Comparison of ENCODE assay signal across 24 cellular contexts in the genomic region with DNA sequence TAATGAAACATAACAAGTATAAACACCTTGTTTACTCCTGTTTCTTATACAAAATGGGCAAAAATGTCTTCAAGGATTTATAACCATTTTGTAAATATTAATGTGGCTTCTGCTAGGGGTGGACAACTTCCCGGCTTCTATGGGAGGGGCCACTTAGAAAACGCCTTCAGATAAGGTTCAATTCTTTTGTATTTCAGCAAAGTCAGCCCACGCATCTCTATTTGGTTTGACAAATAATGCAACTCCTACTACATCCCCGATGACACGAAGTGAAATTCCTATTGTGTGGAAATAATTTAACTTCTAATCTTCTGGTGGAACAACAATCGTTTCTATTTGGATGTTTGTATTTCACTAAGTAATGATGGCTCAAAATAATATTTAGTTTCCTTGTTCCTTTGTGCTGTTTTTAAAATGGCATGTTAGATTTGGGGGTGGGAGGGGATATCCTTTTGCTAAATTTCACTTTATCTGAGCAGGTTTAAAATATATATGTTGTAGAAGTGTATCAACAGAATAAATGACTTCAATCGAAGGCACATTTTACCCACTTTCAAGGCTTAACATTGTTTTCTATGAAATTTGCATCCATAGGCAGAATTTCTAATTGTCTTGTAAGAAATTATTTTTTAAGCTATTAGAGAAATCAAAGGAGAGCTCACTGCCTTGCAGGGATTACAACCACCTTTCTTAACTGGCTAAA. TPM values are rescaled to one million over a fixed set of nuclear protein-coding genes. Genes with fewer than 3 reads are reported as not detected.
A peak's percentile ranks its signal among the peaks of the same experiment; 100 is the strongest.
DNase-seq lines count a peak whose midpoint lies in the region; TF ChIP-seq lines count a peak whose summit lies in the region.
"Had no signal": no experiment of that assay in that cellular context is flagged by ENCODE, and none has a peak within 500 bp of the region (broad histone marks: within the 10 kb centered on the region; RNA-seq: fewer than 3 reads in every experiment).

No MANE protein-coding gene starts in this region.

- no peaks in the 10 kb centered on the region for H3F3A ChIP-seq in SU-DHL-6 (ENCODE audit: insufficient read depth)

- CTCF ChIA-PET in Caco-2 (lab: Charles Lee), result interaction anchor here (0.5 to 0.6 kb wide), 2 partner anchors 272 to 281 kb away, joined by 3 to 4 read pairs; no protein-coding TSS in a partner anchor

- H3K79me2 ChIP-seq in SU-DHL-6 (ENCODE audit: insufficient read depth, low read length), result no peaks in the 10 kb centered on the region
- H3K79me2 ChIP-seq: parathyroid adenoma had no signal

- H3K9me3 ChIP-seq in Caco-2 (no peaks in the 10 kb centered on the region), SU-DHL-6 (ENCODE audit: insufficient read depth, low read length) (no peaks in the 10 kb centered on the region)

- no peak for TF ChIP-seq CTCF in Caco-2 (IDR thresholded peaks at IDR 0.05; ENCODE audit: insufficient read depth in 1 of 2, low read depth in 1 of 2, low read length in 1 of 2, severe bottlenecking in 1 of 2, unreplicated experiment in 1 of 2)
- no peak for TF ChIP-seq CTCF in SU-DHL-6 (IDR thresholded peaks at IDR 0.05; ENCODE audit: insufficient read depth, low read length, poor library complexity, severe bottlenecking)
- TF ChIP-seq CTCF in glutamatergic neuron (IDR thresholded peaks at IDR 0.05; ENCODE audit: partially characterized antibody, unreplicated experiment), result no peak
- TF ChIP-seq CTCF in brain microvascular endothelial cell (IDR thresholded peaks at IDR 0.05; ENCODE audit: low read depth, low read length, missing control alignments), result no peak

- H3K36me3 Mint-ChIP-seq in Caco-2 (ENCODE audit: insufficient read depth, unreplicated experiment), result no peaks in the 10 kb centered on the region
- peaks cover 12% of the 10 kb centered on the region for H3K36me3 Mint-ChIP-seq in glutamatergic neuron (ENCODE audit: unreplicated experiment)
- H3K36me3 Mint-ChIP-seq: naive B cell, T-cell had no signal

- in situ Hi-C loops in brain microvascular endothelial cell (cut with HindIII; ENCODE audit: low pct_ligation_motif_present, low sequenced_read_pairs), result no loop called here

- H3K27me3 ChIP-seq in Caco-2 (replicated peaks; ENCODE audit: control insufficient read depth, insufficient read depth, low read length), result peaks cover 3% of the 10 kb centered on the region; the same call in 1 of the 2 replicates
- H3K27me3 ChIP-seq in SU-DHL-6 (ENCODE audit: low read length), result no peaks in the 10 kb centered on the region
- H3K27me3 ChIP-seq in brain microvascular endothelial cell (replicated peaks), result peaks cover 87% of the 10 kb centered on the region

- H3K27me3 Mint-ChIP-seq in Caco-2 (ENCODE audit: insufficient read depth, unreplicated experiment) (peaks cover 9% of the 10 kb centered on the region), glutamatergic neuron (ENCODE audit: unreplicated experiment) (peaks cover 40% of the 10 kb centered on the region)

- no peaks in the 10 kb centered on the region for H3K4me1 Mint-ChIP-seq in Caco-2 (ENCODE audit: low read depth, unreplicated experiment)
- peaks cover 17% of the 10 kb centered on the region for H3K4me1 Mint-ChIP-seq in glutamatergic neuron (ENCODE audit: low read depth, unreplicated experiment)

- H3K27ac Mint-ChIP-seq in Caco-2 (ENCODE audit: unreplicated experiment) (no peak overlapping the region), glutamatergic neuron (ENCODE audit: unreplicated experiment) (no peak overlapping the region)
- H3K27ac Mint-ChIP-seq: HFFc6, T-cell had no signal

- H3K4me3 Mint-ChIP-seq in Caco-2 (ENCODE audit: unreplicated experiment) (peak overlapping the region; percentile 37), glutamatergic neuron (ENCODE audit: unreplicated experiment) (peak overlapping the region; percentile 83)
- H3K4me3 Mint-ChIP-seq: HFFc6, naive B cell had no signal

- H3K9me3 Mint-ChIP-seq in Caco-2 (ENCODE audit: unreplicated experiment) (no peaks in the 10 kb centered on the region), glutamatergic neuron (ENCODE audit: unreplicated experiment) (peaks cover 7% of the 10 kb centered on the region)
- H3K9me3 Mint-ChIP-seq: T-cell had no signal

- H3K36me3 ChIP-seq in Caco-2 (ENCODE audit: control insufficient read depth, insufficient read depth, low read length), result no peaks in the 10 kb centered on the region
- no peaks in the 10 kb centered on the region for H3K36me3 ChIP-seq in SU-DHL-6 (ENCODE audit: low read length)
- H3K36me3 ChIP-seq in brain microvascular endothelial cell (replicated peaks), result no peaks in the 10 kb centered on the region

- BruUV-seq in Caco-2 (replicated peaks; lab: Mats Ljungman, UMichigan), result no TSS peak

- no peak overlapping the region for H3K4me2 ChIP-seq in SU-DHL-6 (ENCODE audit: low read depth, low read length, poor library complexity, severe bottlenecking)

- H2AFZ ChIP-seq in SU-DHL-6 (ENCODE audit: low read depth, low read length, severe bottlenecking), result peak overlapping the region; percentile 26
- H2AFZ ChIP-seq: parathyroid adenoma had no signal

- DNase-seq in Caco-2, result no peak
- DNase-seq in glutamatergic neuron, result no peak
- peak; percentile 40 for DNase-seq in pons (ENCODE audit: low spot score)
- DNase-seq in Ammon's horn (ENCODE audit: low spot score), result no peak
- DNase-seq in COLO668 (lab: John Stamatoyannopoulos, UW; ENCODE audit: unreplicated experiment), result no peak
- DNase-seq in brain microvascular endothelial cell, result no peak
- DNase-seq in DMS153 treated with DMSO at 0.1 percent for 48 hours (lab: John Stamatoyannopoulos, UW; ENCODE audit: unreplicated experiment), result no peak
- DNase-seq: activated CD4-positive, alpha-beta T cell treated with anti-CD3 and anti-CD28 coated beads for 4 hours; activated naive CD4-positive, alpha-beta T cell treated with anti-CD3 and anti-CD28 coated beads, Interleukin-2, amount 50 U/mL, for 16 hours; cerebellar nuclear complex; effector CD8-positive, alpha-beta T cell; GF-D8; HFFc6; naive B cell; NCI-H1048; NCI-H1930; NCI-H345; stimulated activated CD4-positive, alpha-beta T cell treated with anti-CD3 and anti-CD28 coated beads, Interleukin-15, amount 100 ng/mL, for 24 hours; T-cell had no signal

- no peaks in the 10 kb centered on the region for H3K9me2 ChIP-seq in SU-DHL-6 (replicated peaks; ENCODE audit: insufficient read depth, low read length)

- POLR2A ChIA-PET in Caco-2 (lab: Charles Lee), result no interaction called here

- H3K9ac ChIP-seq in SU-DHL-6 (ENCODE audit: low read length), result no peak overlapping the region
- H3K9ac ChIP-seq: parathyroid adenoma had no signal

- no peaks in the 10 kb centered on the region for H4K20me1 ChIP-seq in SU-DHL-6 (ENCODE audit: low read depth, low read length)

- intact Hi-C loops in Caco-2 (cut with micrococcal nuclease; ENCODE audit: unreplicated experiment), result no loop called here

- H3K4me1 ChIP-seq in Caco-2, result peaks cover 7% of the 10 kb centered on the region; the same call in 1 of the 2 replicates
- H3K4me1 ChIP-seq: parathyroid adenoma had no signal

- H3K4me3 ChIP-seq in Caco-2 (ENCODE audit: low read depth, low read length), result no peak overlapping the region
- H3K4me3 ChIP-seq in SU-DHL-6 (ENCODE audit: insufficient read depth, low read length, poor library complexity, severe bottlenecking), result no peak overlapping the region
- no peak overlapping the region for H3K4me3 ChIP-seq in brain microvascular endothelial cell (ENCODE audit: low read depth, low read length)

- H3K27ac ChIP-seq in SU-DHL-6 (ENCODE audit: low read depth, low read length), result no peak overlapping the region
- no peak overlapping the region for H3K27ac ChIP-seq in brain microvascular endothelial cell
- H3K27ac ChIP-seq: parathyroid adenoma had no signal

RNA-seq across cellular contexts. Expression of a gene that starts 14.6 kb away (rescaled TPM):
- total RNA-seq in Caco-2 (2022), result not detected in 2 replicates
- total RNA-seq in glutamatergic neuron (ENCODE audit: unreplicated experiment), result not detected
- total RNA-seq: fibroblast of lung, HFFc6, left lobe of liver, LHCN-M2, T-cell had no signal

RNA-seq across cellular contexts. Expression of a gene that starts 16.7 kb away (rescaled TPM):
- total RNA-seq in Caco-2 (2022), result 1.2 and 1.5 TPM in 2 replicates
- not detected for total RNA-seq in glutamatergic neuron (ENCODE audit: unreplicated experiment)
- total RNA-seq: fibroblast of lung, left lobe of liver, LHCN-M2 had no signal

RNA-seq across cellular contexts. Expression of a gene that starts 22.5 kb away (rescaled TPM):
- total RNA-seq in Caco-2 (2022), result 1.00 and 1.2 TPM in 2 replicates
- total RNA-seq in glutamatergic neuron (ENCODE audit: unreplicated experiment), result not detected
- total RNA-seq: fibroblast of lung, left lobe of liver, LHCN-M2, T-cell had no signal

RNA-seq across cellular contexts. Expression of a gene that starts 44.3 kb away (rescaled TPM):
- total RNA-seq in Caco-2 (2022) (not detected in 2 replicates), glutamatergic neuron (ENCODE audit: unreplicated experiment) (0.27 TPM)
- total RNA-seq: fibroblast of lung, left lobe of liver, T-cell had no signal

RNA-seq across cellular contexts. Expression of a gene that starts 51.3 kb away (rescaled TPM):
- not detected in 2 replicates for total RNA-seq in Caco-2 (2022)
- total RNA-seq in glutamatergic neuron (ENCODE audit: unreplicated experiment), result 0.44 TPM
- total RNA-seq: fibroblast of lung, left lobe of liver had no signal
